1 cellular context compared by ENCODE assay signal in the genomic region with DNA sequence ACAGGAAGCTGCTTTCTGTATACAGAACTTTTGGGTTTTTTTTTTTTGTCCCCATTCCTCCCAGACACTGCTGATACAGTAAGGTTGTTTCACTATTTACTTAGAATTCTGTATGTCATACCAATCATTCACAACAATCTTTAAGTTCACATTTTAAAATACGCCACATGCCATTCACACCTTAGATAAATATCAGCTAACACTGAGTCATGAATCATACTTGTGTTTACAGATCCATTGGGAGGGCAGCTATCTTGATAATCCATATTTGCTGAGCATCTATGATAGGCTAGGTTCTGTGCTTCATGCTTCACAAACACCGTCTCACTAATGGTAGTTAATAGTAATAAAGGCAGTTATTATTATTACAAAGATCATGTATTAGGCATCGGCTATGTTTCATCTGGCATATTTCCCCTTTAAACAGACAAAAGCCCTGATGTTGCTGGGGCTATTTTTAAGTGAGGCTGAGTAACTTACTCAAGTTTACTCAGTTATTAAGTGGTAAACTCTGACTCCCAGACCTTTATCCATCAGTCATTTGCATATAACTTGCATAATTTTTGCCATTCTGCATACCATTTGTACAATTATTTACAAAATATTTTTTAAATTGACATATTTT.
TF ChIP-seq lines count a peak whose summit lies in the region.

No MANE protein-coding gene starts in this region.

TF ChIP-seq in HepG2, 621 proteins besides CTCF, POLR2A, EP300 and RAD21 (continued from another document and continues in another):
- TF ChIP-seq, protein P1, sequence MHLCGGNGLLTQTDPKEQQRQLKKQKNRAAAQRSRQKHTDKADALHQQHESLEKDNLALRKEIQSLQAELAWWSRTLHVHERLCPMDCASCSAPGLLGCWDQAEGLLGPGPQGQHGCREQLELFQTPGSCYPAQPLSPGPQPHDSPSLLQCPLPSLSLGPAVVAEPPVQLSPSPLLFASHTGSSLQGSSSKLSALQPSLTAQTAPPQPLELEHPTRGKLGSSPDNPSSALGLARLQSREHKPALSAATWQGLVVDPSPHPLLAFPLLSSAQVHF (CRISPR knock-in tag; IDR thresholded peaks at IDR 0.05) = no peak
- no peak for TF ChIP-seq ZNF563 (CRISPR knock-in tag; IDR thresholded peaks at IDR 0.05)
- TF ChIP-seq HCFC1 (IDR thresholded peaks at IDR 0.05; ENCODE audit: low read depth, low read length) = no peak
- no peak for TF ChIP-seq ZNF598 (CRISPR knock-in tag; IDR thresholded peaks at IDR 0.05; ENCODE audit: borderline replicate concordance)
- TF ChIP-seq ZNF740 (CRISPR knock-in tag; IDR thresholded peaks at IDR 0.05) = no peak
- TF ChIP-seq ZNF350 (CRISPR knock-in tag; IDR thresholded peaks at IDR 0.05; ENCODE audit: borderline replicate concordance, low read depth) = no peak
- TF ChIP-seq BCLAF1 (IDR thresholded peaks at IDR 0.05) = no peak
- no peak for TF ChIP-seq CBX5 (CRISPR knock-in tag; IDR thresholded peaks at IDR 0.05; ENCODE audit: borderline replicate concordance)
- no peak for TF ChIP-seq ZNF839 (CRISPR knock-in tag; IDR thresholded peaks at IDR 0.05; ENCODE audit: borderline replicate concordance)
- peak; percentile 93 for TF ChIP-seq FOSL2 (CRISPR knock-in tag; IDR thresholded peaks at IDR 0.05)
- TF ChIP-seq KAT2B (IDR thresholded peaks at IDR 0.05; ENCODE audit: borderline replicate concordance, low read depth, low read length) = no peak
- TF ChIP-seq, protein P2, sequence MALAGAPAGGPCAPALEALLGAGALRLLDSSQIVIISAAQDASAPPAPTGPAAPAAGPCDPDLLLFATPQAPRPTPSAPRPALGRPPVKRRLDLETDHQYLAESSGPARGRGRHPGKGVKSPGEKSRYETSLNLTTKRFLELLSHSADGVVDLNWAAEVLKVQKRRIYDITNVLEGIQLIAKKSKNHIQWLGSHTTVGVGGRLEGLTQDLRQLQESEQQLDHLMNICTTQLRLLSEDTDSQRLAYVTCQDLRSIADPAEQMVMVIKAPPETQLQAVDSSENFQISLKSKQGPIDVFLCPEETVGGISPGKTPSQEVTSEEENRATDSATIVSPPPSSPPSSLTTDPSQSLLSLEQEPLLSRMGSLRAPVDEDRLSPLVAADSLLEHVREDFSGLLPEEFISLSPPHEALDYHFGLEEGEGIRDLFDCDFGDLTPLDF (CRISPR knock-in tag; IDR thresholded peaks at IDR 0.05) = no peak
- no peak for TF ChIP-seq PHF20 (CRISPR knock-in tag; IDR thresholded peaks at IDR 0.05)
- TF ChIP-seq ZNF749 (CRISPR knock-in tag; IDR thresholded peaks at IDR 0.05; ENCODE audit: borderline replicate concordance) = no peak
- TF ChIP-seq ZSCAN22 (CRISPR knock-in tag; IDR thresholded peaks at IDR 0.05) = no peak
- TF ChIP-seq BCL6 (CRISPR knock-in tag; IDR thresholded peaks at IDR 0.05) = peak; percentile 54; the same call in 1 of the 2 replicates
- TF ChIP-seq RORA (CRISPR knock-in tag; IDR thresholded peaks at IDR 0.05) = no peak
- no peak for TF ChIP-seq ZFP41 (CRISPR knock-in tag; IDR thresholded peaks at IDR 0.05; ENCODE audit: borderline replicate concordance)
- no peak for TF ChIP-seq LBX2 (CRISPR knock-in tag; IDR thresholded peaks at IDR 0.05; ENCODE audit: borderline replicate concordance)
- no peak for TF ChIP-seq IRX3 (CRISPR knock-in tag; IDR thresholded peaks at IDR 0.05; ENCODE audit: borderline replicate concordance, low read depth)
- TF ChIP-seq ZNF577 (CRISPR knock-in tag; IDR thresholded peaks at IDR 0.05; ENCODE audit: borderline replicate concordance, low read depth) = no peak
- no peak for TF ChIP-seq ZFP82 (CRISPR knock-in tag; IDR thresholded peaks at IDR 0.05; ENCODE audit: borderline replicate concordance)
- peak; percentile 76 for TF ChIP-seq FOXA1 (IDR thresholded peaks at IDR 0.05)
- TF ChIP-seq FOXA1 (CRISPR knock-in tag; IDR thresholded peaks at IDR 0.05) = peak; percentile 71
- no peak for TF ChIP-seq TIGD3 (CRISPR knock-in tag; IDR thresholded peaks at IDR 0.05; ENCODE audit: borderline replicate concordance)
- no peak for TF ChIP-seq NRL (CRISPR knock-in tag; IDR thresholded peaks at IDR 0.05; ENCODE audit: borderline replicate concordance)
- TF ChIP-seq MLX (CRISPR knock-in tag; IDR thresholded peaks at IDR 0.05) = 0 out of 2 replicates have a peak, but pooled peaks have one; percentile 23
- peak; percentile 86; the same call in 1 of the 2 replicates for TF ChIP-seq JUNB (CRISPR knock-in tag; IDR thresholded peaks at IDR 0.05; ENCODE audit: borderline replicate concordance)
- no peak for TF ChIP-seq ZSCAN30 (CRISPR knock-in tag; IDR thresholded peaks at IDR 0.05)
- TF ChIP-seq ZFP36L2 (CRISPR knock-in tag; IDR thresholded peaks at IDR 0.05) = no peak
- TF ChIP-seq THAP11 (CRISPR knock-in tag; IDR thresholded peaks at IDR 0.05) = 0 out of 2 replicates have a peak, but pooled peaks have one; percentile 30
- no peak for TF ChIP-seq CHCHD3 (CRISPR knock-in tag; IDR thresholded peaks at IDR 0.05)
- TF ChIP-seq, protein P3, sequence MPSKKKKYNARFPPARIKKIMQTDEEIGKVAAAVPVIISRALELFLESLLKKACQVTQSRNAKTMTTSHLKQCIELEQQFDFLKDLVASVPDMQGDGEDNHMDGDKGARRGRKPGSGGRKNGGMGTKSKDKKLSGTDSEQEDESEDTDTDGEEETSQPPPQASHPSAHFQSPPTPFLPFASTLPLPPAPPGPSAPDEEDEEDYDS (CRISPR knock-in tag; IDR thresholded peaks at IDR 0.05) = 0 out of 2 replicates have a peak, but pooled peaks have one; percentile 11
- TF ChIP-seq SNAPC4 (CRISPR knock-in tag; IDR thresholded peaks at IDR 0.05) = peak; percentile 81
- TF ChIP-seq ZNF260 (CRISPR knock-in tag; IDR thresholded peaks at IDR 0.05; ENCODE audit: borderline replicate concordance, low read depth) = no peak
- no peak for TF ChIP-seq ARID4A (CRISPR knock-in tag; IDR thresholded peaks at IDR 0.05; ENCODE audit: borderline replicate concordance)
- TF ChIP-seq, protein P4, sequence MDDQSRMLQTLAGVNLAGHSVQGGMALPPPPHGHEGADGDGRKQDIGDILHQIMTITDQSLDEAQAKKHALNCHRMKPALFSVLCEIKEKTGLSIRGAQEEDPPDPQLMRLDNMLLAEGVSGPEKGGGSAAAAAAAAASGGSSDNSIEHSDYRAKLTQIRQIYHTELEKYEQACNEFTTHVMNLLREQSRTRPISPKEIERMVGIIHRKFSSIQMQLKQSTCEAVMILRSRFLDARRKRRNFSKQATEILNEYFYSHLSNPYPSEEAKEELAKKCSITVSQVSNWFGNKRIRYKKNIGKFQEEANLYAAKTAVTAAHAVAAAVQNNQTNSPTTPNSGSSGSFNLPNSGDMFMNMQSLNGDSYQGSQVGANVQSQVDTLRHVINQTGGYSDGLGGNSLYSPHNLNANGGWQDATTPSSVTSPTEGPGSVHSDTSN (CRISPR knock-in tag; IDR thresholded peaks at IDR 0.05; ENCODE audit: borderline replicate concordance) = no peak
- no peak for TF ChIP-seq KDM2A (CRISPR knock-in tag; IDR thresholded peaks at IDR 0.05; ENCODE audit: borderline replicate concordance, low read depth)
